ENCODE assay signal across 11 cellular contexts in genomic region chr17:77371117-77371887, GRCh38.
DNase-seq lines count a peak whose midpoint lies in the region; ATAC-seq and TF ChIP-seq lines count a peak whose summit lies in the region.
"Had no signal": no experiment of that assay in that cellular context is flagged by ENCODE, and none has a peak within 500 bp of the region (broad histone marks: within the 10 kb centered on the region; RNA-seq: fewer than 3 reads in every experiment).

No MANE protein-coding gene starts in this region.

- WGBS in mesenchymal stem cell: 69% methylated on average over 20 of the region's 20 CpGs

- peak overlapping the region in 1 of 2 experiments; percentile 18 for H3K14ac ChIP-seq in mesenchymal stem cell (ENCODE audit: low read length in 2 of 2)

- no peaks in the 10 kb centered on the region for H3K9me3 Mint-ChIP-seq in activated naive CD4-positive, alpha-beta T cell treated with anti-CD3 and anti-CD28 coated beads, Interleukin-2, amount 50 U/mL, for 24 hours

- H2BK12ac ChIP-seq in mesenchymal stem cell (ENCODE audit: low read length in 2 of 2): peak overlapping the region; percentile 43 to 92

- H2BK120ac ChIP-seq in mesenchymal stem cell (ENCODE audit: low read depth, low read length): peak overlapping the region; percentile 97

- peak overlapping the region; percentile 54 for H3K4me3 Mint-ChIP-seq in activated naive CD4-positive, alpha-beta T cell treated with anti-CD3 and anti-CD28 coated beads, Interleukin-2, amount 50 U/mL, for 24 hours

- peak overlapping the region; percentile 84 for H3K9ac ChIP-seq in mesenchymal stem cell (ENCODE audit: low read length)

- H3K27ac Mint-ChIP-seq in activated naive CD4-positive, alpha-beta T cell treated with anti-CD3 and anti-CD28 coated beads, Interleukin-2, amount 50 U/mL, for 24 hours: peak overlapping the region; percentile 88

- no peak overlapping the region for H2BK5ac ChIP-seq in mesenchymal stem cell (ENCODE audit: low read depth, low read length, poor library complexity, severe bottlenecking)

- ATAC-seq in upper lobe of right lung (no peak), HG03196 (IDR thresholded peaks at IDR 0.05; ENCODE audit: unreplicated experiment) (no peak), GM19035 (IDR thresholded peaks at IDR 0.05; ENCODE audit: unreplicated experiment) (no peak)

- H3K23ac ChIP-seq in mesenchymal stem cell (ENCODE audit: low read length in 2 of 2): peak overlapping the region in 1 of 2 experiments; percentile 70

- H3K18ac ChIP-seq in mesenchymal stem cell (ENCODE audit: low read depth in 1 of 2, low read length in 2 of 2): peak overlapping the region; percentile 1 to 88

- intact Hi-C loops in upper lobe of right lung (cut with DNase I): no loop called here

- H3K36me3 Mint-ChIP-seq in activated naive CD4-positive, alpha-beta T cell treated with anti-CD3 and anti-CD28 coated beads, Interleukin-2, amount 50 U/mL, for 24 hours: no peaks in the 10 kb centered on the region

- H3K36me3 ChIP-seq in mesenchymal stem cell (ENCODE audit: control insufficient read depth in 1 of 2, insufficient read depth in 2 of 2, low read depth in 1 of 2, low read length in 2 of 2) (peaks cover 0 to 9% of the 10 kb centered on the region in 2 experiments), upper lobe of right lung (no peaks in the 10 kb centered on the region)

- DNase-seq in activated naive CD4-positive, alpha-beta T cell (lab: John Stamatoyannopoulos, UW): no peak
- DNase-seq in astrocyte of the hippocampus (ENCODE audit: low read depth, low spot score) (peak; percentile 81), mesenchymal stem cell (peak; percentile 76), upper lobe of right lung (no peak), NOMO-1 treated with DMSO at 0.1 percent for 48 hours (lab: John Stamatoyannopoulos, UW; ENCODE audit: unreplicated experiment) (no peak)
- DNase-seq: central memory CD4-positive, alpha-beta T cell; DMS 273 treated with DMSO at 0.1 percent for 48 hours; NK-92 treated with Interleukin-12 subunit alpha and Interleukin-12 subunit beta, amount 100 ng/mL, for 24 hours had no signal

- peaks cover 59% of the 10 kb centered on the region for H3K4me1 Mint-ChIP-seq in activated naive CD4-positive, alpha-beta T cell treated with anti-CD3 and anti-CD28 coated beads, Interleukin-2, amount 50 U/mL, for 24 hours

- no peaks in the 10 kb centered on the region for H3K27me3 ChIP-seq in mesenchymal stem cell (ENCODE audit: control insufficient read depth in 1 of 2, insufficient read depth in 1 of 2, low read length in 2 of 2)
- H3K27me3 ChIP-seq in upper lobe of right lung: no peaks in the 10 kb centered on the region

- H3K4me3 ChIP-seq in mesenchymal stem cell (ENCODE audit: insufficient read depth in 1 of 2, low read depth in 1 of 2, low read length in 2 of 2): no peak overlapping the region
- H3K4me3 ChIP-seq in upper lobe of right lung: no peak overlapping the region

- H3K79me1 ChIP-seq in mesenchymal stem cell (replicated peaks; ENCODE audit: low read length, poor library complexity, severe bottlenecking): peaks cover 20% of the 10 kb centered on the region

- H2AK5ac ChIP-seq in mesenchymal stem cell (ENCODE audit: low read length, severe bottlenecking): no peak overlapping the region

- H3K9me3 ChIP-seq in mesenchymal stem cell (ENCODE audit: control insufficient read depth, low read length): no peaks in the 10 kb centered on the region
- H3K9me3 ChIP-seq in upper lobe of right lung: no peaks in the 10 kb centered on the region

- H3K4me2 ChIP-seq in mesenchymal stem cell (ENCODE audit: low read length, poor library complexity, severe bottlenecking): no peak overlapping the region

- no peak overlapping the region for H4K8ac ChIP-seq in mesenchymal stem cell (ENCODE audit: low read length)

- H3K4me1 ChIP-seq in mesenchymal stem cell (ENCODE audit: control insufficient read depth, insufficient read depth, low read depth, low read length) (peaks cover 60% of the 10 kb centered on the region), upper lobe of right lung (peaks cover 56% of the 10 kb centered on the region)

- H4K91ac ChIP-seq in mesenchymal stem cell (ENCODE audit: low read length): peak overlapping the region; percentile 35

- TF ChIP-seq CTCF in upper lobe of right lung (IDR thresholded peaks at IDR 0.05): no peak

- no peaks in the 10 kb centered on the region for H3K27me3 Mint-ChIP-seq in activated naive CD4-positive, alpha-beta T cell treated with anti-CD3 and anti-CD28 coated beads, Interleukin-2, amount 50 U/mL, for 24 hours

- peak overlapping the region; percentile 67 for H3K27ac ChIP-seq in mesenchymal stem cell (ENCODE audit: low read length, poor library complexity, severe bottlenecking)
- H3K27ac ChIP-seq in upper lobe of right lung: peak overlapping the region; percentile 91

- no peak overlapping the region for H2AFZ ChIP-seq in mesenchymal stem cell (ENCODE audit: low read depth, low read length)

- H2BK15ac ChIP-seq in mesenchymal stem cell (ENCODE audit: low read depth, poor library complexity, severe bottlenecking): no peak overlapping the region

- H3K4ac ChIP-seq in mesenchymal stem cell (ENCODE audit: low read depth in 1 of 2, low read length in 2 of 2): peak overlapping the region in 1 of 2 experiments; percentile 71

Comparison
In these comparisons a context has a peak if more than half of its experiments do, and no peak if none do; other contexts are left out.
1. DNase-seq: peak in astrocyte of the hippocampus (single experiment) and mesenchymal stem cell (single experiment); none in activated naive CD4-positive, alpha-beta T cell (0 of 4), upper lobe of right lung (single experiment) and NOMO-1 treated with DMSO at 0.1 percent for 48 hours (single experiment).